ENCODE assay signal across 1 cellular context in genomic region chr7:142868881-142869415, GRCh38.
TF ChIP-seq lines count a peak whose summit lies in the region.

No MANE protein-coding gene starts in this region.

TF ChIP-seq in H1, 55 proteins besides CTCF, POLR2A, EP300 and RAD21:
- TF ChIP-seq BRCA1 (IDR thresholded peaks at IDR 0.05; ENCODE audit: low read depth, low read length) (no peak), RXRA (IDR thresholded peaks at IDR 0.05; ENCODE audit: insufficient read depth, low read depth, low read length) (no peak), TCF12 (IDR thresholded peaks at IDR 0.05; ENCODE audit: low read depth, low read length) (no peak), SP4 (IDR thresholded peaks at IDR 0.05; ENCODE audit: low read length) (no peak), KDM4A (IDR thresholded peaks at IDR 0.05; ENCODE audit: low read depth, low read length, severe bottlenecking) (no peak), TBP (IDR thresholded peaks at IDR 0.05; ENCODE audit: low read depth, low read length) (no peak), CHD2 (IDR thresholded peaks at IDR 0.05; ENCODE audit: low read length) (no peak), SP1 (IDR thresholded peaks at IDR 0.05; ENCODE audit: low read depth, low read length) (no peak), NANOG (IDR thresholded peaks at IDR 0.05; ENCODE audit: insufficient read depth, low read depth, low read length, poor library complexity, severe bottlenecking) (no peak), FOSL1 (IDR thresholded peaks at IDR 0.05; ENCODE audit: insufficient read depth, low read depth, low read length) (no peak), EGR1 (IDR thresholded peaks at IDR 0.05; ENCODE audit: borderline replicate concordance, low read depth, low read length) (no peak), CHD1 (IDR thresholded peaks at IDR 0.05; ENCODE audit: low read depth, low read length) (no peak), SIRT6 (IDR thresholded peaks at IDR 0.05; ENCODE audit: low read length) (no peak)
- TF ChIP-seq, protein P1, sequence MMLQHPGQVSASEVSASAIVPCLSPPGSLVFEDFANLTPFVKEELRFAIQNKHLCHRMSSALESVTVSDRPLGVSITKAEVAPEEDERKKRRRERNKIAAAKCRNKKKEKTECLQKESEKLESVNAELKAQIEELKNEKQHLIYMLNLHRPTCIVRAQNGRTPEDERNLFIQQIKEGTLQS (IDR thresholded peaks at IDR 0.05; ENCODE audit: insufficient read depth, low read depth, low read length): no peak
- TF ChIP-seq, protein P2, sequence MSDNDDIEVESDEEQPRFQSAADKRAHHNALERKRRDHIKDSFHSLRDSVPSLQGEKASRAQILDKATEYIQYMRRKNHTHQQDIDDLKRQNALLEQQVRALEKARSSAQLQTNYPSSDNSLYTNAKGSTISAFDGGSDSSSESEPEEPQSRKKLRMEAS (IDR thresholded peaks at IDR 0.05): no peak
